2 cellular contexts compared by ENCODE assay signal in genomic region chr6:27816906-27817305, GRCh38.
TF ChIP-seq lines count a peak whose summit lies in the region.

No MANE protein-coding gene starts in this region.

TF ChIP-seq in SK-N-SH, 30 proteins besides CTCF, POLR2A, EP300 and RAD21 (continued from another document):
- TF ChIP-seq, protein P1, sequence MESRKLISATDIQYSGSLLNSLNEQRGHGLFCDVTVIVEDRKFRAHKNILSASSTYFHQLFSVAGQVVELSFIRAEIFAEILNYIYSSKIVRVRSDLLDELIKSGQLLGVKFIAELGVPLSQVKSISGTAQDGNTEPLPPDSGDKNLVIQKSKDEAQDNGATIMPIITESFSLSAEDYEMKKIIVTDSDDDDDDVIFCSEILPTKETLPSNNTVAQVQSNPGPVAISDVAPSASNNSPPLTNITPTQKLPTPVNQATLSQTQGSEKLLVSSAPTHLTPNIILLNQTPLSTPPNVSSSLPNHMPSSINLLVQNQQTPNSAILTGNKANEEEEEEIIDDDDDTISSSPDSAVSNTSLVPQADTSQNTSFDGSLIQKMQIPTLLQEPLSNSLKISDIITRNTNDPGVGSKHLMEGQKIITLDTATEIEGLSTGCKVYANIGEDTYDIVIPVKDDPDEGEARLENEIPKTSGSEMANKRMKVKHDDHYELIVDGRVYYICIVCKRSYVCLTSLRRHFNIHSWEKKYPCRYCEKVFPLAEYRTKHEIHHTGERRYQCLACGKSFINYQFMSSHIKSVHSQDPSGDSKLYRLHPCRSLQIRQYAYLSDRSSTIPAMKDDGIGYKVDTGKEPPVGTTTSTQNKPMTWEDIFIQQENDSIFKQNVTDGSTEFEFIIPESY (IDR thresholded peaks at IDR 0.05; ENCODE audit: borderline replicate concordance, low read depth) = no peak
- TF ChIP-seq MXI1 (IDR thresholded peaks at IDR 0.05; ENCODE audit: low read depth, low read length) = no peak
- TF ChIP-seq RFX5 (IDR thresholded peaks at IDR 0.05; ENCODE audit: low read length) = no peak
- no peak for TF ChIP-seq FOXJ3 (CRISPR knock-in tag; IDR thresholded peaks at IDR 0.05)
- no peak for TF ChIP-seq GATA2 (CRISPR knock-in tag; IDR thresholded peaks at IDR 0.05)
- TF ChIP-seq IRF3 (IDR thresholded peaks at IDR 0.05; ENCODE audit: low read depth, low read length) = no peak
- no peak for TF ChIP-seq SIN3A (IDR thresholded peaks at IDR 0.05; ENCODE audit: borderline replicate concordance, low read depth, low read length)
- no peak for TF ChIP-seq YY1 (IDR thresholded peaks at IDR 0.05; ENCODE audit: low read depth)
- no peak for TF ChIP-seq FOXM1 (IDR thresholded peaks at IDR 0.05; ENCODE audit: low read depth)
- TF ChIP-seq RCOR1 (IDR thresholded peaks at IDR 0.05; ENCODE audit: low read length) = no peak
- TF ChIP-seq, protein P2, sequence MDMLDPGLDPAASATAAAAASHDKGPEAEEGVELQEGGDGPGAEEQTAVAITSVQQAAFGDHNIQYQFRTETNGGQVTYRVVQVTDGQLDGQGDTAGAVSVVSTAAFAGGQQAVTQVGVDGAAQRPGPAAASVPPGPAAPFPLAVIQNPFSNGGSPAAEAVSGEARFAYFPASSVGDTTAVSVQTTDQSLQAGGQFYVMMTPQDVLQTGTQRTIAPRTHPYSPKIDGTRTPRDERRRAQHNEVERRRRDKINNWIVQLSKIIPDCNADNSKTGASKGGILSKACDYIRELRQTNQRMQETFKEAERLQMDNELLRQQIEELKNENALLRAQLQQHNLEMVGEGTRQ (IDR thresholded peaks at IDR 0.05; ENCODE audit: borderline replicate concordance, low read depth, low read length) = no peak
- no peak for TF ChIP-seq EZH2phosphoT487 (IDR thresholded peaks at IDR 0.05; ENCODE audit: borderline replicate concordance, low read depth)
- TF ChIP-seq NRF1 (IDR thresholded peaks at IDR 0.05; ENCODE audit: low read depth, low read length) = no peak
- TF ChIP-seq TAF1 (IDR thresholded peaks at IDR 0.05; ENCODE audit: borderline replicate concordance, low read depth, low read length) = no peak

TF ChIP-seq in SK-N-SH treated with all-trans-retinoic acid at 6 μM for 48 hours, 23 proteins besides CTCF, POLR2A, EP300 and RAD21 (continued from another document):
- TF ChIP-seq, protein P3, sequence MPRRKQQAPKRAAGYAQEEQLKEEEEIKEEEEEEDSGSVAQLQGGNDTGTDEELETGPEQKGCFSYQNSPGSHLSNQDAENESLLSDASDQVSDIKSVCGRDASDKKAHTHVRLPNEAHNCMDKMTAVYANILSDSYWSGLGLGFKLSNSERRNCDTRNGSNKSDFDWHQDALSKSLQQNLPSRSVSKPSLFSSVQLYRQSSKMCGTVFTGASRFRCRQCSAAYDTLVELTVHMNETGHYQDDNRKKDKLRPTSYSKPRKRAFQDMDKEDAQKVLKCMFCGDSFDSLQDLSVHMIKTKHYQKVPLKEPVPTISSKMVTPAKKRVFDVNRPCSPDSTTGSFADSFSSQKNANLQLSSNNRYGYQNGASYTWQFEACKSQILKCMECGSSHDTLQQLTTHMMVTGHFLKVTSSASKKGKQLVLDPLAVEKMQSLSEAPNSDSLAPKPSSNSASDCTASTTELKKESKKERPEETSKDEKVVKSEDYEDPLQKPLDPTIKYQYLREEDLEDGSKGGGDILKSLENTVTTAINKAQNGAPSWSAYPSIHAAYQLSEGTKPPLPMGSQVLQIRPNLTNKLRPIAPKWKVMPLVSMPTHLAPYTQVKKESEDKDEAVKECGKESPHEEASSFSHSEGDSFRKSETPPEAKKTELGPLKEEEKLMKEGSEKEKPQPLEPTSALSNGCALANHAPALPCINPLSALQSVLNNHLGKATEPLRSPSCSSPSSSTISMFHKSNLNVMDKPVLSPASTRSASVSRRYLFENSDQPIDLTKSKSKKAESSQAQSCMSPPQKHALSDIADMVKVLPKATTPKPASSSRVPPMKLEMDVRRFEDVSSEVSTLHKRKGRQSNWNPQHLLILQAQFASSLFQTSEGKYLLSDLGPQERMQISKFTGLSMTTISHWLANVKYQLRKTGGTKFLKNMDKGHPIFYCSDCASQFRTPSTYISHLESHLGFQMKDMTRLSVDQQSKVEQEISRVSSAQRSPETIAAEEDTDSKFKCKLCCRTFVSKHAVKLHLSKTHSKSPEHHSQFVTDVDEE (CRISPR knock-in tag; IDR thresholded peaks at IDR 0.05) = no peak
- TF ChIP-seq ZFP3 (CRISPR knock-in tag; IDR thresholded peaks at IDR 0.05) = no peak
- TF ChIP-seq, protein P4, sequence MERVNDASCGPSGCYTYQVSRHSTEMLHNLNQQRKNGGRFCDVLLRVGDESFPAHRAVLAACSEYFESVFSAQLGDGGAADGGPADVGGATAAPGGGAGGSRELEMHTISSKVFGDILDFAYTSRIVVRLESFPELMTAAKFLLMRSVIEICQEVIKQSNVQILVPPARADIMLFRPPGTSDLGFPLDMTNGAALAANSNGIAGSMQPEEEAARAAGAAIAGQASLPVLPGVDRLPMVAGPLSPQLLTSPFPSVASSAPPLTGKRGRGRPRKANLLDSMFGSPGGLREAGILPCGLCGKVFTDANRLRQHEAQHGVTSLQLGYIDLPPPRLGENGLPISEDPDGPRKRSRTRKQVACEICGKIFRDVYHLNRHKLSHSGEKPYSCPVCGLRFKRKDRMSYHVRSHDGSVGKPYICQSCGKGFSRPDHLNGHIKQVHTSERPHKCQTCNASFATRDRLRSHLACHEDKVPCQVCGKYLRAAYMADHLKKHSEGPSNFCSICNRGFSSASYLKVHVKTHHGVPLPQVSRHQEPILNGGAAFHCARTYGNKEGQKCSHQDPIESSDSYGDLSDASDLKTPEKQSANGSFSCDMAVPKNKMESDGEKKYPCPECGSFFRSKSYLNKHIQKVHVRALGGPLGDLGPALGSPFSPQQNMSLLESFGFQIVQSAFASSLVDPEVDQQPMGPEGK (CRISPR knock-in tag; IDR thresholded peaks at IDR 0.05; ENCODE audit: borderline replicate concordance) = no peak
